In genomic region chr2:10120158-10120937, GRCh38 we compare ENCODE assay signal across 8 cellular contexts. TPM values are rescaled to one million over a fixed set of nuclear protein-coding genes. Genes with fewer than 3 reads are reported as not detected.
DNase-seq lines count a peak whose midpoint lies in the region; ATAC-seq and TF ChIP-seq lines count a peak whose summit lies in the region.

No MANE protein-coding gene starts in this region.

- H3K4me1 ChIP-seq in endodermal cell (ENCODE audit: control insufficient read depth, insufficient read depth, low read length) (no peaks in the 10 kb centered on the region), mesodermal cell (ENCODE audit: control insufficient read depth, insufficient read depth, low read length, poor library complexity, severe bottlenecking) (peaks cover 16% of the 10 kb centered on the region)

- H3K27me3 Mint-ChIP-seq in Calu3 (ENCODE audit: unreplicated experiment) (no peaks in the 10 kb centered on the region), endodermal cell (ENCODE audit: insufficient read depth) (no peaks in the 10 kb centered on the region)

- peaks cover 11% of the 10 kb centered on the region for H3K36me3 ChIP-seq in endodermal cell (ENCODE audit: control insufficient read depth, insufficient read depth, low read length)
- peaks cover 10% of the 10 kb centered on the region for H3K36me3 ChIP-seq in mesodermal cell (ENCODE audit: control insufficient read depth, insufficient read depth, low read length)

- H3K27me3 ChIP-seq in endodermal cell (ENCODE audit: control insufficient read depth, insufficient read depth, low read length, poor library complexity, severe bottlenecking), result no peaks in the 10 kb centered on the region

- intact Hi-C loops in Calu3 (cut with micrococcal nuclease; ENCODE audit: unreplicated experiment), result no loop called here

- no peaks in the 10 kb centered on the region for H3K9me3 ChIP-seq in endodermal cell (ENCODE audit: control insufficient read depth, low read length)
- H3K9me3 ChIP-seq in mesodermal cell (ENCODE audit: control insufficient read depth, low read length), result no peaks in the 10 kb centered on the region

- H3K4me3 Mint-ChIP-seq in Calu3 (ENCODE audit: low read depth, unreplicated experiment) (peak overlapping the region; percentile 88), endodermal cell (peak overlapping the region; percentile 90)

- H3K27ac ChIP-seq in endodermal cell (ENCODE audit: low read depth, low read length), result peak overlapping the region; percentile 80
- peak overlapping the region; percentile 94 for H3K27ac ChIP-seq in mesodermal cell (ENCODE audit: low read depth, low read length, severe bottlenecking)

- H3K4me3 ChIP-seq in endodermal cell (ENCODE audit: low read length) (peak overlapping the region; percentile 90), mesodermal cell (ENCODE audit: extremely low read depth, insufficient read depth, low read length, poor library complexity, severe bottlenecking) (peak overlapping the region; percentile 70)

- TF ChIP-seq CTCF in Calu3 (IDR thresholded peaks at IDR 0.05; ENCODE audit: unreplicated experiment) (no peak), endodermal cell (conservative IDR thresholded peaks at IDR 0.05) (no peak)

- H3K9ac ChIP-seq in endodermal cell (ENCODE audit: extremely low read depth, low read length, poor library complexity, severe bottlenecking), result peak overlapping the region; percentile 74

- ATAC-seq in GM21423 (IDR thresholded peaks at IDR 0.05; ENCODE audit: unreplicated experiment), result peak; percentile 57

- WGBS in endodermal cell (ENCODE audit: insufficient coverage in 1 of 2, insufficient read length in 1 of 2), 2 experiments, result 1 to 4% methylated on average over 16 to 64 of the region's 64 CpGs
- 1% methylated on average over 55 to 56 of the region's 64 CpGs for WGBS in mesodermal cell (ENCODE audit: insufficient coverage in 2 of 2), 2 experiments

- CTCF ChIA-PET in Calu3 (lab: Charles Lee), result interaction anchor here (1.2 kb wide), 1 partner anchor 48 kb away, joined by 5 read pairs; no protein-coding TSS in a partner anchor

- H3K9me3 Mint-ChIP-seq in Calu3 (ENCODE audit: low read depth, unreplicated experiment), result no peaks in the 10 kb centered on the region
- no peaks in the 10 kb centered on the region for H3K9me3 Mint-ChIP-seq in endodermal cell

- H3K27ac Mint-ChIP-seq in Calu3 (ENCODE audit: unreplicated experiment), result peak overlapping the region; percentile 92
- H3K27ac Mint-ChIP-seq in endodermal cell, result peak overlapping the region; percentile 97

- H3K4me1 Mint-ChIP-seq in Calu3 (ENCODE audit: low read depth, unreplicated experiment), result peaks cover 18% of the 10 kb centered on the region
- peaks cover 13% of the 10 kb centered on the region for H3K4me1 Mint-ChIP-seq in endodermal cell

- H3K36me3 Mint-ChIP-seq in Calu3 (ENCODE audit: insufficient read depth, unreplicated experiment) (peaks cover 55% of the 10 kb centered on the region), endodermal cell (ENCODE audit: low read depth) (peaks cover 20% of the 10 kb centered on the region)

- TSS peak; percentile 12 for BruUV-seq in Calu3 (replicated peaks; lab: Mats Ljungman, UMichigan)

- DNase-seq in Calu3, result peak; percentile 98
- DNase-seq in HUDEP-2 (lab: John Stamatoyannopoulos, UW; ENCODE audit: unreplicated experiment in 76 of 76), result peak in 75 of 76 experiments; percentile 38 to 98 (median 94)
- peak; percentile 90 to 95 for DNase-seq in NOMO-1 (lab: John Stamatoyannopoulos, UW; ENCODE audit: unreplicated experiment in 2 of 2)
- peak; percentile 96 for DNase-seq in activated CD8-positive, alpha-beta memory T cell treated with anti-CD3 and anti-CD28 coated beads for 24 hours
- peak; percentile 100 for DNase-seq in endodermal cell
- DNase-seq in stimulated activated CD8-positive, alpha-beta memory T cell treated with anti-CD3 and anti-CD28 coated beads, Interleukin-15, amount 100 ng/mL, for 4 hours (ENCODE audit: low read depth in 2 of 2), result peak; percentile 84 to 85

RNA-seq across cellular contexts. Expression of gene RRM2, which starts 2.2 kb away (rescaled TPM):
- total RNA-seq in Calu3 (2022) (154 and 168 TPM in 2 replicates), endodermal cell (100 to 1,000 TPM; 142 to 157 TPM)
- 152 TPM for polyA plus RNA-seq in endodermal cell (2013, experiment 1 of 2)
- 130 TPM for polyA plus RNA-seq in endodermal cell (2013, experiment 2 of 2)
- polyA plus RNA-seq in mesodermal cell (2013, experiment 1 of 2), result 102 TPM
- 101 TPM for polyA plus RNA-seq in mesodermal cell (2013, experiment 2 of 2)

RNA-seq across cellular contexts. Expression of gene CYS1, which starts 40.1 kb away (rescaled TPM):
- total RNA-seq in Calu3 (2022) (4.8 and 10.0 TPM in 2 replicates), endodermal cell (under 1 TPM; 0.29 to 0.44 TPM)
- 0.14 TPM for polyA plus RNA-seq in endodermal cell (2013, experiment 1 of 2)
- 0.50 TPM for polyA plus RNA-seq in endodermal cell (2013, experiment 2 of 2)
- 1.6 TPM for polyA plus RNA-seq in mesodermal cell (2013, experiment 1 of 2)
- 1.6 TPM for polyA plus RNA-seq in mesodermal cell (2013, experiment 2 of 2)

Comparison
In these comparisons a context has a peak if more than half of its experiments do, and no peak if none do; other contexts are left out.
1. Peak in every context shown above with its lines: DNase-seq, ATAC-seq, H3K4me3 ChIP-seq and H3K27ac ChIP-seq.